ENCODE assay signal across 8 cellular contexts in genomic region chr1:28887418-28887834, GRCh38. TPM values are rescaled to one million over a fixed set of nuclear protein-coding genes. Genes with fewer than 3 reads are reported as not detected.
DNase-seq lines count a peak whose midpoint lies in the region; ATAC-seq and TF ChIP-seq lines count a peak whose summit lies in the region.

No MANE protein-coding gene starts in this region.

- no peak overlapping the region for H3K27ac ChIP-seq in endodermal cell (ENCODE audit: low read depth, low read length)
- H3K27ac ChIP-seq in naive thymus-derived CD4-positive, alpha-beta T cell (ENCODE audit: low read depth, low read length): peak overlapping the region; percentile 79

- H3K9me3 ChIP-seq in BE2C (no peaks in the 10 kb centered on the region), endodermal cell (ENCODE audit: control insufficient read depth, low read length) (no peaks in the 10 kb centered on the region)
- no peaks in the 10 kb centered on the region for H3K9me3 ChIP-seq in naive thymus-derived CD4-positive, alpha-beta T cell (ENCODE audit: control insufficient read depth in 2 of 3, low read length in 3 of 3)

- no peaks in the 10 kb centered on the region for H3K36me3 Mint-ChIP-seq in HFFc6 (ENCODE audit: low read depth)
- peaks cover 3% of the 10 kb centered on the region for H3K36me3 Mint-ChIP-seq in activated CD4-positive, alpha-beta memory T cell treated with anti-CD3 and anti-CD28 coated beads, Interleukin-2, amount 10 ng/mL, durations not matched to agents 7 days and 5 days (ENCODE audit: low read depth)
- H3K36me3 Mint-ChIP-seq in endodermal cell (ENCODE audit: low read depth): no peaks in the 10 kb centered on the region
- peaks cover 0 to 1% (median 0%) of the 10 kb centered on the region in 5 donors for H3K36me3 Mint-ChIP-seq in naive thymus-derived CD4-positive, alpha-beta T cell

- intact Hi-C loops in naive thymus-derived CD4-positive, alpha-beta T cell (cut with micrococcal nuclease): loop anchor here (1.0 to 10.0 kb wide), 9 partner anchors 8 to 655 kb away; partner anchors contain the start of genes DNAJC8 (in 1 of the 2), RCC1 (in 1 of the 2), RNU11 (in 1 of the 2) and YTHDF2 (in 1 of the 2)

- peak; percentile 17 for DNase-seq in BE2C
- DNase-seq in HFFc6: no peak
- DNase-seq in activated CD4-positive, alpha-beta memory T cell treated with anti-CD3 and anti-CD28 coated beads, Interleukin-2, amount 10 ng/mL, durations not matched to agents 7 days and 5 days: peak; percentile 34
- DNase-seq in endodermal cell: no peak
- peak in 6 of 9 donors; percentile 24 to 57 (median 26) for DNase-seq in naive thymus-derived CD4-positive, alpha-beta T cell
- no peak for DNase-seq in RKO (ENCODE audit: low spot score)
- DNase-seq in NCI-H146 treated with DMSO at 0.1 percent for 48 hours (lab: John Stamatoyannopoulos, UW; ENCODE audit: unreplicated experiment): no peak

- H3K4me3 ChIP-seq in BE2C (ENCODE audit: low read depth, low read length): peak overlapping the region; percentile 85
- peak overlapping the region; percentile 83 for H3K4me3 ChIP-seq in endodermal cell (ENCODE audit: low read length)
- H3K4me3 ChIP-seq in naive thymus-derived CD4-positive, alpha-beta T cell (ENCODE audit: low read length): peak overlapping the region; percentile 98

- POLR2A ChIA-PET in activated CD4-positive, alpha-beta memory T cell treated with anti-CD3 and anti-CD28 coated beads, Interleukin-2, amount 10 ng/mL, durations not matched to agents 7 days and 5 days (lab: Charles Lee): interaction anchor here (0.7 to 1.9 kb wide), 8 partner anchors 13 to 310 kb away, joined by 3 to 13 read pairs (median 4); partner anchors contain the start of genes EPB41, RNU11 and SRSF4
- POLR2A ChIA-PET in naive thymus-derived CD4-positive, alpha-beta T cell (lab: Charles Lee): interaction anchor here (0.8 to 1.6 kb wide), 3 partner anchors 27 to 153 kb away, joined by 4 to 9 read pairs (median 5); partner anchors contain the start of gene EPB41

- H3K27me3 ChIP-seq in BE2C (no peaks in the 10 kb centered on the region), endodermal cell (ENCODE audit: control insufficient read depth, insufficient read depth, low read length, poor library complexity, severe bottlenecking) (no peaks in the 10 kb centered on the region)
- no peaks in the 10 kb centered on the region for H3K27me3 ChIP-seq in naive thymus-derived CD4-positive, alpha-beta T cell (ENCODE audit: control insufficient read depth in 2 of 2, insufficient read depth in 2 of 2, low read length in 2 of 2)

- H3K4me1 ChIP-seq in BE2C: peaks cover 21% of the 10 kb centered on the region
- peaks cover 11% of the 10 kb centered on the region for H3K4me1 ChIP-seq in endodermal cell (ENCODE audit: control insufficient read depth, insufficient read depth, low read length)
- H3K4me1 ChIP-seq in naive thymus-derived CD4-positive, alpha-beta T cell (ENCODE audit: control insufficient read depth in 2 of 2, insufficient read depth in 2 of 2, low read length in 2 of 2): peaks cover 32 to 36% of the 10 kb centered on the region in 2 donors

- peak overlapping the region; percentile 47; the same call in 1 of the 2 replicates for H3K27ac Mint-ChIP-seq in HFFc6
- no peak overlapping the region for H3K27ac Mint-ChIP-seq in activated CD4-positive, alpha-beta memory T cell treated with anti-CD3 and anti-CD28 coated beads, Interleukin-2, amount 10 ng/mL, durations not matched to agents 7 days and 5 days
- no peak overlapping the region for H3K27ac Mint-ChIP-seq in endodermal cell
- H3K27ac Mint-ChIP-seq in naive thymus-derived CD4-positive, alpha-beta T cell: peak overlapping the region; percentile 48 to 94 (median 89)

- 0 to 1% methylated on average over 5 to 41 of the region's 41 CpGs for WGBS in endodermal cell (ENCODE audit: insufficient coverage in 1 of 2, insufficient read length in 1 of 2), 2 experiments

- CTCF ChIA-PET in activated CD4-positive, alpha-beta memory T cell treated with anti-CD3 and anti-CD28 coated beads, Interleukin-2, amount 10 ng/mL, durations not matched to agents 7 days and 5 days (lab: Charles Lee): interaction anchor here (0.7 to 1.6 kb wide), 5 partner anchors 11 to 315 kb away, joined by 3 to 5 read pairs (median 4); partner anchors contain the start of gene SRSF4
- CTCF ChIA-PET in naive thymus-derived CD4-positive, alpha-beta T cell (lab: Charles Lee): interaction anchor here (0.8 to 1.5 kb wide), 4 partner anchors 10 to 151 kb away, joined by 3 to 5 read pairs (median 3); partner anchors contain the start of gene YTHDF2

- peak overlapping the region; percentile 38 for H3K9ac ChIP-seq in endodermal cell (ENCODE audit: extremely low read depth, low read length, poor library complexity, severe bottlenecking)

- H3K27me3 Mint-ChIP-seq in HFFc6 (ENCODE audit: insufficient read depth): peaks cover 10% of the 10 kb centered on the region
- no peaks in the 10 kb centered on the region for H3K27me3 Mint-ChIP-seq in activated CD4-positive, alpha-beta memory T cell treated with anti-CD3 and anti-CD28 coated beads, Interleukin-2, amount 10 ng/mL, durations not matched to agents 7 days and 5 days
- peaks cover 20% of the 10 kb centered on the region for H3K27me3 Mint-ChIP-seq in endodermal cell (ENCODE audit: insufficient read depth)
- no peaks in the 10 kb centered on the region for H3K27me3 Mint-ChIP-seq in naive thymus-derived CD4-positive, alpha-beta T cell

- H3K4me1 Mint-ChIP-seq in HFFc6 (ENCODE audit: low read depth) (peaks cover 38% of the 10 kb centered on the region), endodermal cell (peaks cover 23% of the 10 kb centered on the region)
- H3K4me1 Mint-ChIP-seq in activated CD4-positive, alpha-beta memory T cell treated with anti-CD3 and anti-CD28 coated beads, Interleukin-2, amount 10 ng/mL, durations not matched to agents 7 days and 5 days: peaks cover 51% of the 10 kb centered on the region
- H3K4me1 Mint-ChIP-seq in naive thymus-derived CD4-positive, alpha-beta T cell: peaks cover 32 to 66% (median 45%) of the 10 kb centered on the region in 7 donors

- H3K9me3 Mint-ChIP-seq in HFFc6 (no peaks in the 10 kb centered on the region), endodermal cell (no peaks in the 10 kb centered on the region)
- H3K9me3 Mint-ChIP-seq in activated CD4-positive, alpha-beta memory T cell treated with anti-CD3 and anti-CD28 coated beads, Interleukin-2, amount 10 ng/mL, durations not matched to agents 7 days and 5 days: no peaks in the 10 kb centered on the region
- peaks cover 0 to 3% (median 0%) of the 10 kb centered on the region in 11 donors for H3K9me3 Mint-ChIP-seq in naive thymus-derived CD4-positive, alpha-beta T cell

- peak overlapping the region; percentile 87 for H3K4me3 Mint-ChIP-seq in HFFc6
- H3K4me3 Mint-ChIP-seq in activated CD4-positive, alpha-beta memory T cell treated with anti-CD3 and anti-CD28 coated beads, Interleukin-2, amount 10 ng/mL, durations not matched to agents 7 days and 5 days: peak overlapping the region; percentile 89
- H3K4me3 Mint-ChIP-seq in endodermal cell: peak overlapping the region; percentile 72
- H3K4me3 Mint-ChIP-seq in naive thymus-derived CD4-positive, alpha-beta T cell: peak overlapping the region; percentile 88 to 96 (median 92)

- peak; percentile 25 for ATAC-seq in naive thymus-derived CD4-positive, alpha-beta T cell
- ATAC-seq in HG02623 (IDR thresholded peaks at IDR 0.05; ENCODE audit: unreplicated experiment): no peak

- TF ChIP-seq CTCF in BE2C (IDR thresholded peaks at IDR 0.05; ENCODE audit: low read depth, low read length) (no peak), HFFc6 (IDR thresholded peaks at IDR 0.05) (no peak), endodermal cell (conservative IDR thresholded peaks at IDR 0.05) (no peak)

- H3K36me3 ChIP-seq in BE2C (0 out of 2 replicates have a peak, but pooled peaks cover 3% of the 10 kb centered on the region), endodermal cell (ENCODE audit: control insufficient read depth, insufficient read depth, low read length) (no peaks in the 10 kb centered on the region)
- H3K36me3 ChIP-seq in naive thymus-derived CD4-positive, alpha-beta T cell (ENCODE audit: control insufficient read depth in 2 of 3, insufficient read depth in 3 of 3, low read length in 3 of 3): peaks cover 0 to 4% (median 0%) of the 10 kb centered on the region in 3 experiments

RNA-seq across cellular contexts. Expression of gene EPB41, which starts 26.9 kb away (rescaled TPM):
- polyA plus RNA-seq in BE2C (2012; ENCODE audit: insufficient read depth, insufficient read length, low read depth): 24.5 TPM
- 1 to 10 TPM; 2.4 to 8.8 (median 3.4) TPM for total RNA-seq in HFFc6 (2021; fragmentation: NEBNext Ultra II Directional; extraction: Animal tissue kit (Norgen Biotek cat#: 25700))
- total RNA-seq in activated CD4-positive, alpha-beta memory T cell treated with anti-CD3 and anti-CD28 coated beads, Interleukin-2, amount 10 ng/mL, durations not matched to agents 7 days and 5 days: 10 to 100 TPM; 95.0 to 97.6 TPM
- total RNA-seq in endodermal cell: 10 to 100 TPM; 60.3 to 91.0 TPM
- polyA plus RNA-seq in endodermal cell (2013, experiment 1 of 2): 72.3 TPM
- 72.7 TPM for polyA plus RNA-seq in endodermal cell (2013, experiment 2 of 2)
- 100 to 1,000 TPM; 150 to 325 (median 175) TPM for total RNA-seq in naive thymus-derived CD4-positive, alpha-beta T cell
- 100 to 1,000 TPM; 115 to 134 TPM for polyA plus RNA-seq in naive thymus-derived CD4-positive, alpha-beta T cell

Comparison
In these comparisons a context has a peak if more than half of its experiments do, and no peak if none do; other contexts are left out.
1. DNase-seq: peak in BE2C (single experiment), activated CD4-positive, alpha-beta memory T cell treated with anti-CD3 and anti-CD28 coated beads, Interleukin-2, amount 10 ng/mL, durations not matched to agents 7 days and 5 days (single experiment) and naive thymus-derived CD4-positive, alpha-beta T cell (6 of 9); none in HFFc6 (single experiment), endodermal cell (single experiment), RKO (single experiment) and NCI-H146 treated with DMSO at 0.1 percent for 48 hours (single experiment).
2. H3K27ac Mint-ChIP-seq: peak in HFFc6 (single experiment) and naive thymus-derived CD4-positive, alpha-beta T cell (9 of 9); none in activated CD4-positive, alpha-beta memory T cell treated with anti-CD3 and anti-CD28 coated beads, Interleukin-2, amount 10 ng/mL, durations not matched to agents 7 days and 5 days (single experiment) and endodermal cell (single experiment).
3. RNA of gene EPB41, which starts 26.9 kb away (total RNA-seq): 150 to 325 TPM in naive thymus-derived CD4-positive, alpha-beta T cell, 95.0 to 97.6 TPM in activated CD4-positive, alpha-beta memory T cell treated with anti-CD3 and anti-CD28 coated beads, Interleukin-2, amount 10 ng/mL, durations not matched to agents 7 days and 5 days and 60.3 to 91.0 TPM in endodermal cell; 2.4 to 8.8 TPM in HFFc6; every median in the first group is over 4 times any median in the second.
4. Peak in every context shown above with its lines, with median percentiles within 50 percentile points of each other: H3K4me3 ChIP-seq and H3K4me3 Mint-ChIP-seq.